Comparison of ENCODE assay signal across 22 cellular contexts in the genomic region with DNA sequence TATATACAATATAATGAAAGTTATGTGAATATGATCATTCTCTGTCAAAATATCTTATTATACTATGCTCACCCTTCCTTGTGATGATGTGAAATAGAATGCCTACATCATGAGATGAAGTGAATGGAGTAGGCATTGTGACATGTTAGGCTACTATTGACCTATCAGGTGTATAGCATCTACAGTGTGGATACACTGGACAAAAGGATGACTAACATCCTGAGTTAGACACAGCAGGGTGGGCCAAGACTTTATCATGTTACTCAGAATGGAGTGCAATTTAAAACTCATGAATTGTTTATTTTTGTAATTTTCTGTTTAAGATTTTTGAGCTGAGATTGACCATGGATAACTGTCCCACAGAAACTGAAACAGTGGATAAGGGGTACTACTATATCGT. TPM values are rescaled to one million over a fixed set of nuclear protein-coding genes. Genes with fewer than 3 reads are reported as not detected.
"Had no signal": no experiment of that assay in that cellular context is flagged by ENCODE, and none has a peak within 500 bp of the region (broad histone marks: within the 10 kb centered on the region; RNA-seq: fewer than 3 reads in every experiment).

No MANE protein-coding gene starts in this region.

- H3K4me3 Mint-ChIP-seq: activated CD4-positive, alpha-beta memory T cell treated with anti-CD3 and anti-CD28 coated beads for 36 hours; activated naive CD4-positive, alpha-beta T cell treated with anti-CD3 and anti-CD28 coated beads for 36 hours; activated naive CD8-positive, alpha-beta T cell treated with anti-CD3 and anti-CD28 coated beads, Interleukin-2, amount 10 ng/mL, durations not matched to agents 7 days and 5 days; dendritic cell treated with granulocyte-macrophage colony-stimulating factor and Interleukin-4, amounts not matched to agents 40 ng/mL and 50 ng/mL, for 4 days; mesothelial cell of epicardium; naive thymus-derived CD8-positive, alpha-beta T cell; neural progenitor cell; stimulated activated effector memory CD8-positive, alpha-beta T cell treated with anti-CD3 and anti-CD28 coated beads, Interleukin-12 subunit alpha, Interleukin-12 subunit beta, amount 100 ng/mL, for 72 hours; stimulated activated naive CD8-positive, alpha-beta T cell treated with anti-CD3 and anti-CD28 coated beads, Interleukin-15, amount 100 ng/mL, for 72 hours had no signal

- H3K27me3 ChIP-seq: body of pancreas, left lung, neural progenitor cell, tibial nerve had no signal

- H3K27me3 Mint-ChIP-seq: activated CD4-positive, alpha-beta memory T cell treated with anti-CD3 and anti-CD28 coated beads for 36 hours; activated naive CD8-positive, alpha-beta T cell treated with anti-CD3 and anti-CD28 coated beads, Interleukin-2, amount 10 ng/mL, durations not matched to agents 7 days and 5 days; dendritic cell treated with granulocyte-macrophage colony-stimulating factor and Interleukin-4, amounts not matched to agents 40 ng/mL and 50 ng/mL, for 4 days; naive thymus-derived CD8-positive, alpha-beta T cell; stimulated activated naive CD8-positive, alpha-beta T cell treated with anti-CD3 and anti-CD28 coated beads, Interleukin-15, amount 100 ng/mL, for 72 hours had no signal

- FAIRE-seq: small intestine, urothelium cell line had no signal

- DNase-seq: activated CD4-positive, alpha-beta memory T cell treated with anti-CD3 and anti-CD28 coated beads for 36 hours; activated CD4-positive, alpha-beta T cell treated with anti-CD3 and anti-CD28 coated beads for 48 hours; activated naive CD4-positive, alpha-beta T cell treated with anti-CD3 and anti-CD28 coated beads for 36 hours; activated naive CD8-positive, alpha-beta T cell treated with anti-CD3 and anti-CD28 coated beads, Interleukin-2, amount 10 ng/mL, durations not matched to agents 7 days and 5 days; activated T-cell treated with anti-CD3 and anti-CD28 coated beads, Interleukin-2, amount 50 U/mL, for 48 hours; amniotic stem cell; body of pancreas; effector CD8-positive, alpha-beta T cell; kidney glomerular epithelial cell; left lung; naive thymus-derived CD8-positive, alpha-beta T cell; small intestine; stimulated activated CD4-positive, alpha-beta T cell treated with anti-CD3 and anti-CD28 coated beads, Interleukin-2, amount 100 ng/mL, for 24 hours; stimulated activated naive CD8-positive, alpha-beta T cell treated with anti-CD3 and anti-CD28 coated beads, Interleukin-15, amount 100 ng/mL, for 72 hours had no signal

- H3K36me3 ChIP-seq: left lung, neural progenitor cell, tibial nerve had no signal

- H3K9me3 Mint-ChIP-seq: activated naive CD8-positive, alpha-beta T cell treated with anti-CD3 and anti-CD28 coated beads, Interleukin-2, amount 10 ng/mL, durations not matched to agents 7 days and 5 days; dendritic cell treated with granulocyte-macrophage colony-stimulating factor and Interleukin-4, amounts not matched to agents 40 ng/mL and 50 ng/mL, for 4 days; mesothelial cell of epicardium; neural progenitor cell had no signal

- H3K27ac Mint-ChIP-seq: activated CD4-positive, alpha-beta memory T cell treated with anti-CD3 and anti-CD28 coated beads for 36 hours; activated naive CD4-positive, alpha-beta T cell treated with anti-CD3 and anti-CD28 coated beads for 36 hours; activated naive CD8-positive, alpha-beta T cell treated with anti-CD3 and anti-CD28 coated beads, Interleukin-2, amount 10 ng/mL, durations not matched to agents 7 days and 5 days; dendritic cell treated with granulocyte-macrophage colony-stimulating factor and Interleukin-4, amounts not matched to agents 40 ng/mL and 50 ng/mL, for 4 days; mesothelial cell of epicardium; naive thymus-derived CD8-positive, alpha-beta T cell; neural progenitor cell; stimulated activated effector memory CD8-positive, alpha-beta T cell treated with anti-CD3 and anti-CD28 coated beads, Interleukin-12 subunit alpha, Interleukin-12 subunit beta, amount 100 ng/mL, for 72 hours; stimulated activated naive CD8-positive, alpha-beta T cell treated with anti-CD3 and anti-CD28 coated beads, Interleukin-15, amount 100 ng/mL, for 72 hours had no signal

- H3K4me1 Mint-ChIP-seq: activated naive CD8-positive, alpha-beta T cell treated with anti-CD3 and anti-CD28 coated beads, Interleukin-2, amount 10 ng/mL, durations not matched to agents 7 days and 5 days; mesothelial cell of epicardium; naive thymus-derived CD8-positive, alpha-beta T cell; neural progenitor cell; stimulated activated effector memory CD8-positive, alpha-beta T cell treated with anti-CD3 and anti-CD28 coated beads, Interleukin-12 subunit alpha, Interleukin-12 subunit beta, amount 100 ng/mL, for 72 hours; stimulated activated naive CD8-positive, alpha-beta T cell treated with anti-CD3 and anti-CD28 coated beads, Interleukin-15, amount 100 ng/mL, for 72 hours had no signal

- H3K36me3 Mint-ChIP-seq: activated CD4-positive, alpha-beta memory T cell treated with anti-CD3 and anti-CD28 coated beads for 36 hours; activated naive CD8-positive, alpha-beta T cell treated with anti-CD3 and anti-CD28 coated beads, Interleukin-2, amount 10 ng/mL, durations not matched to agents 7 days and 5 days; mesothelial cell of epicardium; naive thymus-derived CD8-positive, alpha-beta T cell; neural progenitor cell; stimulated activated effector memory CD8-positive, alpha-beta T cell treated with anti-CD3 and anti-CD28 coated beads, Interleukin-12 subunit alpha, Interleukin-12 subunit beta, amount 100 ng/mL, for 72 hours had no signal

- ATAC-seq: body of pancreas; left lung; naive thymus-derived CD8-positive, alpha-beta T cell; sciatic nerve; stimulated activated effector memory CD8-positive, alpha-beta T cell treated with anti-CD3 and anti-CD28 coated beads, Interleukin-12 subunit alpha, Interleukin-12 subunit beta, amount 100 ng/mL, for 72 hours; stimulated activated naive CD8-positive, alpha-beta T cell treated with anti-CD3 and anti-CD28 coated beads, Interleukin-15, amount 100 ng/mL, for 72 hours had no signal

- H3K4me3 ChIP-seq: body of pancreas, left lung, neural progenitor cell, tibial nerve had no signal

RNA-seq across cellular contexts. Expression of a gene that starts 53.4 kb away (rescaled TPM):
- total RNA-seq: activated CD4-positive, alpha-beta memory T cell treated with anti-CD3 and anti-CD28 coated beads for 36 hours; activated naive CD4-positive, alpha-beta T cell treated with anti-CD3 and anti-CD28 coated beads for 36 hours; activated naive CD8-positive, alpha-beta T cell treated with anti-CD3 and anti-CD28 coated beads, Interleukin-2, amount 10 ng/mL, durations not matched to agents 7 days and 5 days; naive thymus-derived CD8-positive, alpha-beta T cell; T-helper 2 cell treated with Interferon-gamma antibody and Interleukin-4, amounts not matched to agents 100 ng/mL and 5 ng/mL, for 36 hours had no signal
